ENCODE assay signal across 21 cellular contexts in genomic region chr7:142348921-142349401, GRCh38.
"Had no signal": no experiment of that assay in that cellular context is flagged by ENCODE, and none has a peak within 500 bp of the region (broad histone marks: within the 10 kb centered on the region; RNA-seq: fewer than 3 reads in every experiment).

No MANE protein-coding gene starts in this region.

- H3K27ac ChIP-seq: adrenal gland, colonic mucosa, dorsolateral prefrontal cortex, esophagus muscularis mucosa, right atrium auricular region, spleen, thoracic aorta, upper lobe of right lung had no signal

- H3K9me3 ChIP-seq: adrenal gland, colonic mucosa, esophagus muscularis mucosa, right atrium auricular region, spleen, thoracic aorta, upper lobe of right lung had no signal

- H3K4me1 ChIP-seq: adrenal gland, colonic mucosa, esophagus muscularis mucosa, right atrium auricular region, spleen, upper lobe of right lung had no signal

- H3K27me3 ChIP-seq: adrenal gland, colonic mucosa, esophagus muscularis mucosa, right atrium auricular region had no signal

- H3K27ac Mint-ChIP-seq: activated T-helper 2 cell treated with anti-CD3 and anti-CD28 coated beads, Interferon-gamma antibody, Interleukin-2, Interleukin-4, amounts not matched to agents 10 μg/mL and 5 μg/mL and 100 μg/mL, durations not matched to agents 14 hours and 24 hours and 36 hours; effector memory CD8-positive, alpha-beta T cell; natural killer cell treated with Interleukin-12 subunit alpha and Interleukin-12 subunit beta and Interleukin-15 and Interleukin-18, amount 100 ng/mL, for 72 hours; progenitor cell of endocrine pancreas had no signal

- H3K36me3 Mint-ChIP-seq: natural killer cell treated with Interleukin-12 subunit alpha and Interleukin-12 subunit beta and Interleukin-15 and Interleukin-18, amount 100 ng/mL, for 72 hours; T-cell had no signal

- H3K4me3 Mint-ChIP-seq: natural killer cell treated with Interleukin-12 subunit alpha and Interleukin-12 subunit beta and Interleukin-15 and Interleukin-18, amount 100 ng/mL, for 72 hours had no signal

- H3K9me3 Mint-ChIP-seq: activated T-helper 2 cell treated with anti-CD3 and anti-CD28 coated beads, Interferon-gamma antibody, Interleukin-2, Interleukin-4, amounts not matched to agents 10 μg/mL and 5 μg/mL and 100 μg/mL, durations not matched to agents 14 hours and 24 hours and 36 hours; effector memory CD8-positive, alpha-beta T cell; natural killer cell treated with Interleukin-12 subunit alpha and Interleukin-12 subunit beta and Interleukin-15 and Interleukin-18, amount 100 ng/mL, for 72 hours; T-cell had no signal

- DNase-seq: activated CD4-positive, alpha-beta T cell treated with anti-CD3 and anti-CD28 coated beads for 1 hour; activated naive CD4-positive, alpha-beta T cell; activated T-cell treated with anti-CD3 and anti-CD28 coated beads, Interleukin-2, amount 50 U/mL, for 1 hour; adrenal gland; colonic mucosa; dorsolateral prefrontal cortex; effector memory CD8-positive, alpha-beta T cell; hippocampal formation; left ventricle myocardium superior; midbrain; spleen; stimulated activated CD4-positive, alpha-beta T cell treated with anti-CD3 and anti-CD28 coated beads, Interleukin-4, amount 100 ng/mL, for 24 hours; stimulated activated naive CD4-positive, alpha-beta T cell treated with Interleukin-2 at 50 U/mL for 16 hours; T-cell had no signal

- ATAC-seq: effector memory CD8-positive, alpha-beta T cell; left ventricle myocardium superior; T-cell had no signal

- H3K4me3 ChIP-seq: adrenal gland, colonic mucosa, dorsolateral prefrontal cortex, esophagus muscularis mucosa, right atrium auricular region, spleen, thoracic aorta, upper lobe of right lung had no signal

- H3K36me3 ChIP-seq: adrenal gland, colonic mucosa, esophagus muscularis mucosa, right atrium auricular region, spleen, thoracic aorta, upper lobe of right lung had no signal
